Comparison of ENCODE assay signal across 8 cellular contexts in genomic region chr10:96673318-96674099, GRCh38. TPM values are rescaled to one million over a fixed set of nuclear protein-coding genes. Genes with fewer than 3 reads are reported as not detected.
DNase-seq lines count a peak whose midpoint lies in the region; ATAC-seq, FAIRE-seq and TF ChIP-seq lines count a peak whose summit lies in the region.

No MANE protein-coding gene starts in this region.

- no peak for FAIRE-seq in D721Med (lab: Jason Lieb, UNC)

- TF ChIP-seq CTCF in stomach (IDR thresholded peaks at IDR 0.05) (no peak), D721Med (IDR thresholded peaks at IDR 0.05; ENCODE audit: insufficient read depth, missing control alignments) (no peak)

- H3K9me3 ChIP-seq in stomach, result no peaks in the 10 kb centered on the region

- peak overlapping the region in 3 of 4 donors; percentile 7 to 10 (median 7) for H3K4me3 ChIP-seq in stomach

- H3K36me3 ChIP-seq in stomach, result no peaks in the 10 kb centered on the region

- peaks cover 11 to 70% (median 18%) of the 10 kb centered on the region in 4 donors for H3K4me1 ChIP-seq in stomach

- peak; percentile 57 for ATAC-seq in GM18867 (IDR thresholded peaks at IDR 0.05; ENCODE audit: unreplicated experiment)
- peak; percentile 56 for ATAC-seq in HG03108 (IDR thresholded peaks at IDR 0.05; ENCODE audit: unreplicated experiment)

- intact Hi-C loops in stomach (cut with DNase I; ENCODE audit: low total_unique reads), result no loop called here

- DNase-seq in UCSD-AML1 (lab: John Stamatoyannopoulos, UW; ENCODE audit: unreplicated experiment) (peak; percentile 62), islet precursor cell (peak; percentile 70), stomach (no peak), NCI-H2196 treated with DMSO at 0.1 percent for 48 hours (lab: John Stamatoyannopoulos, UW; ENCODE audit: unreplicated experiment) (no peak), inferior parietal cortex (ENCODE audit: extremely low spot score) (no peak), D721Med (ENCODE audit: insufficient read length, low spot score) (no peak)

- H3K27me3 ChIP-seq in stomach, result no peaks in the 10 kb centered on the region

- peak overlapping the region in 4 of 5 donors; percentile 58 to 85 (median 72) for H3K27ac ChIP-seq in stomach

- TF ChIP-seq EP300 in stomach (IDR thresholded peaks at IDR 0.05), result no peak

- no peak for TF ChIP-seq POLR2A in stomach (IDR thresholded peaks at IDR 0.05)

- 28 to 45% (median 34%) methylated on average over 11 of the region's 11 CpGs for WGBS in stomach, 5 donors

RNA-seq across cellular contexts. Expression of gene PIK3AP1, which starts 46.8 kb away (rescaled TPM):
- 10 to 100 TPM in 2 of 5 donors, 1 to 10 TPM in 2, not detected in 1; 6.4 to 14.5 (median 9.4) TPM for total RNA-seq in stomach
- 1 to 10 TPM; 2.6 to 6.2 (median 3.4) TPM for polyA plus RNA-seq in stomach

Comparison
In these comparisons a context has a peak if more than half of its experiments do, and no peak if none do; other contexts are left out.
1. DNase-seq: peak in UCSD-AML1 (single experiment) and islet precursor cell (single experiment); none in stomach (single experiment), NCI-H2196 treated with DMSO at 0.1 percent for 48 hours (single experiment), inferior parietal cortex (single experiment) and D721Med (single experiment).